Comparison of ENCODE assay signal across 9 cellular contexts in genomic region chr1:223713546-223714420, GRCh38. TPM values are rescaled to one million over a fixed set of nuclear protein-coding genes. Genes with fewer than 3 reads are reported as not detected.
A peak's percentile ranks its signal among the peaks of the same experiment; 100 is the strongest.
DNase-seq lines count a peak whose midpoint lies in the region; TF ChIP-seq lines count a peak whose summit lies in the region.
"Had no signal": no experiment of that assay in that cellular context is flagged by ENCODE, and none has a peak within 500 bp of the region (broad histone marks: within the 10 kb centered on the region; RNA-seq: fewer than 3 reads in every experiment).

No MANE protein-coding gene starts in this region.

- H3K79me2 ChIP-seq in hepatocyte, result peaks cover 48% of the 10 kb centered on the region

- H3K4me1 ChIP-seq in hepatocyte (ENCODE audit: insufficient read depth) (peaks cover 43% of the 10 kb centered on the region), spleen (peaks cover 37 to 79% (median 64%) of the 10 kb centered on the region in 6 donors)

- H3K4me3 ChIP-seq in hepatocyte (peak overlapping the region; percentile 82), spleen (peak overlapping the region; percentile 50 to 92 (median 70))

- TF ChIP-seq CTCF in hepatocyte (IDR thresholded peaks at IDR 0.05; ENCODE audit: poor library complexity) (no peak), spleen (IDR thresholded peaks at IDR 0.05 in 8 of 11, conservative IDR thresholded peaks at IDR 0.05 in 3 of 11) (no peak)

- H3K27ac ChIP-seq in hepatocyte (peak overlapping the region; percentile 99), spleen (peak overlapping the region; percentile 79 to 97 (median 91))
- H3K27ac ChIP-seq: 22Rv1 had no signal

- no peaks in the 10 kb centered on the region for H3K9me2 ChIP-seq in hepatocyte (replicated peaks; ENCODE audit: insufficient read depth)

- H3K4me1 Mint-ChIP-seq in activated CD4-positive, alpha-beta memory T cell treated with anti-CD3 and anti-CD28 coated beads for 36 hours (ENCODE audit: low read depth), result peaks cover 65% of the 10 kb centered on the region

- H3K36me3 ChIP-seq in hepatocyte (replicated peaks; ENCODE audit: insufficient read depth, low read depth) (no peaks in the 10 kb centered on the region), spleen (peaks cover 0 to 17% (median 10%) of the 10 kb centered on the region in 6 donors)

- H3K27me3 ChIP-seq in hepatocyte (no peaks in the 10 kb centered on the region), spleen (replicated peaks in 1 of 7) (no peaks in the 10 kb centered on the region)

- intact Hi-C loops in activated CD4-positive, alpha-beta memory T cell treated with anti-CD3 and anti-CD28 coated beads for 36 hours (cut with micrococcal nuclease), result loop anchor here (1.0 to 10.0 kb wide), 3 partner anchors 13 to 721 kb away; partner anchors contain the start of genes TP53BP2 and WDR26
- intact Hi-C loops in spleen (cut with DNase I; ENCODE audit: low total_unique reads), result loop anchor here (5.0 to 10.0 kb wide), 2 partner anchors 34 to 131 kb away; partner anchors contain the start of gene TP53BP2

- H3K4me3 Mint-ChIP-seq in activated CD4-positive, alpha-beta memory T cell treated with anti-CD3 and anti-CD28 coated beads for 36 hours, result peak overlapping the region; percentile 85

- TF ChIP-seq POLR2A in spleen (IDR thresholded peaks at IDR 0.05), result no peak

- H3K9me3 ChIP-seq in hepatocyte (ENCODE audit: low read depth), result no peaks in the 10 kb centered on the region
- H3K9me3 ChIP-seq in spleen, result no peaks in the 10 kb centered on the region

- H3K4me2 ChIP-seq in hepatocyte, result peak overlapping the region; percentile 86

- no peaks in the 10 kb centered on the region for H3K9me3 Mint-ChIP-seq in activated CD4-positive, alpha-beta memory T cell treated with anti-CD3 and anti-CD28 coated beads for 36 hours

- CTCF ChIA-PET in activated CD4-positive, alpha-beta memory T cell treated with anti-CD3 and anti-CD28 coated beads for 36 hours (lab: Charles Lee), result interaction anchor here (1.0 to 4.1 kb wide), 3 partner anchors 13 to 36 kb away, joined by 3 to 43 read pairs (median 5); no protein-coding TSS in a partner anchor

- H2AFZ ChIP-seq in hepatocyte, result no peak overlapping the region

- peak; percentile 26 for DNase-seq in DMS 273 (lab: John Stamatoyannopoulos, UW; ENCODE audit: unreplicated experiment)
- DNase-seq in DMS 273 treated with DMSO at 0.1 percent for 48 hours (lab: John Stamatoyannopoulos, UW), result no peak
- peak; percentile 34 for DNase-seq in activated CD4-positive, alpha-beta memory T cell treated with anti-CD3 and anti-CD28 coated beads for 36 hours
- no peak for DNase-seq in hepatocyte (ENCODE audit: low spot score)
- DNase-seq in spleen, result no peak
- DNase-seq in SHP77 (lab: John Stamatoyannopoulos, UW), result no peak
- DNase-seq in LoVo (ENCODE audit: low spot score), result no peak
- DNase-seq in NCI-H2196 treated with DMSO at 0.1 percent for 48 hours (lab: John Stamatoyannopoulos, UW; ENCODE audit: unreplicated experiment), result no peak

- no peaks in the 10 kb centered on the region for H4K20me1 ChIP-seq in hepatocyte (ENCODE audit: insufficient read depth, poor library complexity, severe bottlenecking)

- H3K36me3 Mint-ChIP-seq in activated CD4-positive, alpha-beta memory T cell treated with anti-CD3 and anti-CD28 coated beads for 36 hours, result peaks cover 6% of the 10 kb centered on the region

- H3K27me3 Mint-ChIP-seq in activated CD4-positive, alpha-beta memory T cell treated with anti-CD3 and anti-CD28 coated beads for 36 hours, result no peaks in the 10 kb centered on the region

- POLR2A ChIA-PET in activated CD4-positive, alpha-beta memory T cell treated with anti-CD3 and anti-CD28 coated beads for 36 hours (lab: Charles Lee), result interaction anchor here (1.1 kb wide), 1 partner anchor 17 kb away, joined by 3 read pairs; no protein-coding TSS in a partner anchor

- H3K27ac Mint-ChIP-seq in activated CD4-positive, alpha-beta memory T cell treated with anti-CD3 and anti-CD28 coated beads for 36 hours, result peak overlapping the region; percentile 80

- WGBS in hepatocyte (ENCODE audit: low lambda C conversion rate, missing lambda C conversion rate), result 60% methylated on average over 7 of the region's 7 CpGs
- 38 to 70% (median 59%) methylated on average over 7 of the region's 7 CpGs for WGBS in spleen, 5 donors

RNA-seq across cellular contexts. Expression of gene CAPN2, which starts 1.4 kb away (rescaled TPM):
- 10 to 100 TPM; 61.2 to 64.5 TPM for total RNA-seq in activated CD4-positive, alpha-beta memory T cell treated with anti-CD3 and anti-CD28 coated beads for 36 hours
- total RNA-seq in hepatocyte (123 and 147 TPM in 2 replicates), spleen (100 to 1,000 TPM in 1 of 7 donors, 10 to 100 TPM in 6; 48.8 to 106 (median 88.8) TPM)
- polyA plus RNA-seq in hepatocyte (161 and 162 TPM in 2 replicates), spleen (10 to 100 TPM; 20.5 to 50.7 (median 35.7) TPM)

RNA-seq across cellular contexts. Expression of gene CAPN8, which starts 48.3 kb away (rescaled TPM):
- not detected for total RNA-seq in activated CD4-positive, alpha-beta memory T cell treated with anti-CD3 and anti-CD28 coated beads for 36 hours
- total RNA-seq in hepatocyte, result 10.8 and 16.4 TPM in 2 replicates
- polyA plus RNA-seq in hepatocyte, result 18.0 and 28.6 TPM in 2 replicates
- total RNA-seq in spleen, result under 1 TPM in 1 of 7 donors, not detected in 6; 0.73 TPM
- polyA plus RNA-seq in spleen, result under 1 TPM in 1 of 3 donors, not detected in 2; 0.08 TPM

Comparison
In these comparisons a context has a peak if more than half of its experiments do, and no peak if none do; other contexts are left out.
1. DNase-seq: peak in DMS 273 (single experiment) and activated CD4-positive, alpha-beta memory T cell treated with anti-CD3 and anti-CD28 coated beads for 36 hours (single experiment); none in DMS 273 treated with DMSO at 0.1 percent for 48 hours (single experiment), hepatocyte (single experiment), spleen (single experiment), SHP77 (0 of 2), LoVo (single experiment) and NCI-H2196 treated with DMSO at 0.1 percent for 48 hours (single experiment).